Comparison of ENCODE assay signal across 15 cellular contexts in the genomic region with DNA sequence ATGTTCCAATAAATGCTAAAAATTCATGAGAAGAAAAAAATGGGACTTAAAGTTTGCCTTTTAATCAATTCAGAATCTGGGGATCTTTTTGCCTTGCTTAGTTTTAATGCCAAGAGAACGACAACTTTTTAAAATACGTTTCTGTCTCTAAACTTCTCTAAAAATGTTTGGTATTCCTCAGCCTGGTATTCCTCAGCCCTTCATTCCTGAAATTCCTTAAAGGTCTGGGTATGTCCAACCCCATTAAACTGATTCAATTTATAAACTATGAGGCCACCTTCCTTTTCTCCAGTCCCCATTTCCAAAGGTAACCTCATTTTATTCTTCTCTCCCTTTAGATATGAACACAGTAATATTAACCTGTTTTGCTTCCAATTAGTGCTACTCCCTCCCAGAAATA. TPM values are rescaled to one million over a fixed set of nuclear protein-coding genes. Genes with fewer than 3 reads are reported as not detected.
DNase-seq lines count a peak whose midpoint lies in the region; ATAC-seq and TF ChIP-seq lines count a peak whose summit lies in the region.
"Had no signal": no experiment of that assay in that cellular context is flagged by ENCODE, and none has a peak within 500 bp of the region (broad histone marks: within the 10 kb centered on the region; RNA-seq: fewer than 3 reads in every experiment).

No MANE protein-coding gene starts in this region.

- H3K4me1 Mint-ChIP-seq in activated T-cell treated with anti-CD3 and anti-CD28 coated beads, Interleukin-2, amount 50 U/mL, for 24 hours (ENCODE audit: low read depth): peaks cover 24% of the 10 kb centered on the region
- peaks cover 21% of the 10 kb centered on the region for H3K4me1 Mint-ChIP-seq in activated T-cell treated with anti-CD3 and anti-CD28 coated beads, Interleukin-2, amount 50 U/mL, for 72 hours (ENCODE audit: low read depth)

- H3K27me3 ChIP-seq in RWPE2 (ENCODE audit: insufficient read depth, poor library complexity, severe bottlenecking) (no peaks in the 10 kb centered on the region), esophagus muscularis mucosa (no peaks in the 10 kb centered on the region), sigmoid colon (no peaks in the 10 kb centered on the region), right lobe of liver (no peaks in the 10 kb centered on the region)

- TF ChIP-seq CTCF in RWPE2 (IDR thresholded peaks at IDR 0.05; ENCODE audit: poor library complexity, severe bottlenecking): no peak
- TF ChIP-seq CTCF in esophagus muscularis mucosa (IDR thresholded peaks at IDR 0.05): no peak
- TF ChIP-seq CTCF in sigmoid colon (IDR thresholded peaks at IDR 0.05): no peak
- no peak for TF ChIP-seq CTCF in right lobe of liver (IDR thresholded peaks at IDR 0.05)

- H3K4me3 ChIP-seq in RWPE2 (ENCODE audit: severe bottlenecking) (no peak overlapping the region), esophagus muscularis mucosa (no peak overlapping the region), sigmoid colon (no peak overlapping the region), right lobe of liver (no peak overlapping the region)

- H3K27me3 Mint-ChIP-seq in activated T-cell treated with anti-CD3 and anti-CD28 coated beads, Interleukin-2, amount 50 U/mL, for 24 hours: no peaks in the 10 kb centered on the region
- no peaks in the 10 kb centered on the region for H3K27me3 Mint-ChIP-seq in activated T-cell treated with anti-CD3 and anti-CD28 coated beads, Interleukin-2, amount 50 U/mL, for 72 hours (ENCODE audit: low read depth)
- H3K27me3 Mint-ChIP-seq: activated naive CD4-positive, alpha-beta T cell treated with anti-CD3 and anti-CD28 coated beads, Interleukin-2, amount 10 ng/mL, durations not matched to agents 7 days and 5 days; natural killer cell treated with Interleukin-12 subunit alpha and Interleukin-12 subunit beta and Interleukin-15 and Interleukin-18, amount 100 ng/mL, for 72 hours; stimulated activated memory B cell treated with anti-CD40 and anti-IgM and Interleukin-4, amounts not matched to agents 10 μg/mL and 1 μg/mL and 100 μg/mL, for 72 hours had no signal

- TF ChIP-seq POLR2A in esophagus muscularis mucosa (IDR thresholded peaks at IDR 0.05; ENCODE audit: low read depth) (no peak), sigmoid colon (IDR thresholded peaks at IDR 0.05) (no peak), right lobe of liver (IDR thresholded peaks at IDR 0.05) (no peak)

- WGBS in esophagus muscularis mucosa: 61% methylated on average over 2 of the region's 2 CpGs
- 90 to 93% methylated on average over 2 of the region's 2 CpGs for WGBS in sigmoid colon, 2 donors
- 91% methylated on average over 2 of the region's 2 CpGs for WGBS in right lobe of liver (ENCODE audit: insufficient coverage, low coverage, low lambda C conversion rate, missing lambda C conversion rate)

- no peaks in the 10 kb centered on the region for H3K9me3 Mint-ChIP-seq in activated T-cell treated with anti-CD3 and anti-CD28 coated beads, Interleukin-2, amount 50 U/mL, for 24 hours
- no peaks in the 10 kb centered on the region for H3K9me3 Mint-ChIP-seq in activated T-cell treated with anti-CD3 and anti-CD28 coated beads, Interleukin-2, amount 50 U/mL, for 72 hours
- H3K9me3 Mint-ChIP-seq: activated naive CD4-positive, alpha-beta T cell treated with anti-CD3 and anti-CD28 coated beads, Interleukin-2, amount 10 ng/mL, durations not matched to agents 7 days and 5 days; natural killer cell treated with Interleukin-12 subunit alpha and Interleukin-12 subunit beta and Interleukin-15 and Interleukin-18, amount 100 ng/mL, for 72 hours; stimulated activated memory B cell treated with anti-CD40 and anti-IgM and Interleukin-4, amounts not matched to agents 10 μg/mL and 1 μg/mL and 100 μg/mL, for 72 hours had no signal

- H3K27ac ChIP-seq in RWPE2 (ENCODE audit: poor library complexity, severe bottlenecking): peak overlapping the region; percentile 77
- peak overlapping the region; percentile 26 to 55 (median 49) for H3K27ac ChIP-seq in esophagus muscularis mucosa (replicated peaks in 1 of 4)
- H3K27ac ChIP-seq in sigmoid colon: peak overlapping the region; percentile 49 to 62 (median 59)
- H3K27ac ChIP-seq in right lobe of liver: no peak overlapping the region
- H3K27ac ChIP-seq: 22Rv1 had no signal

- intact Hi-C loops in esophagus muscularis mucosa (cut with DNase I): no loop called here
- intact Hi-C loops in sigmoid colon (cut with DNase I): no loop called here
- intact Hi-C loops in right lobe of liver (cut with DNase I): loop anchor here in 1 of 2 donors (5.0 kb wide), 1 partner anchor 49 kb away; no protein-coding TSS in a partner anchor

- no peak for DNase-seq in activated T-cell treated with anti-CD3 and anti-CD28 coated beads, Interleukin-2, amount 50 U/mL, for 24 hours
- no peak for DNase-seq in activated T-cell treated with anti-CD3 and anti-CD28 coated beads, Interleukin-2, amount 50 U/mL, for 72 hours
- no peak for DNase-seq in RWPE2 (ENCODE audit: low spot score)
- no peak for DNase-seq in esophagus muscularis mucosa (ENCODE audit: extremely low spot score)
- DNase-seq in sigmoid colon: no peak
- no peak for DNase-seq in C1 segment of cervical spinal cord (lab: John Stamatoyannopoulos, UW)
- no peak for DNase-seq in DMS 273 (lab: John Stamatoyannopoulos, UW; ENCODE audit: unreplicated experiment)
- DNase-seq in right lobe of liver: no peak
- DNase-seq: activated naive CD4-positive, alpha-beta T cell treated with anti-CD3 and anti-CD28 coated beads, Interleukin-2, amount 10 ng/mL, durations not matched to agents 7 days and 5 days; cerebellar nuclear complex; hippocampal formation; left ventricle myocardium superior had no signal

- no peaks in the 10 kb centered on the region for H3K9me3 ChIP-seq in RWPE2 (ENCODE audit: severe bottlenecking)
- H3K9me3 ChIP-seq in esophagus muscularis mucosa: no peaks in the 10 kb centered on the region
- H3K9me3 ChIP-seq in sigmoid colon: no peaks in the 10 kb centered on the region
- H3K9me3 ChIP-seq in right lobe of liver: no peaks in the 10 kb centered on the region

- H3K4me3 Mint-ChIP-seq in activated T-cell treated with anti-CD3 and anti-CD28 coated beads, Interleukin-2, amount 50 U/mL, for 24 hours: no peak overlapping the region
- H3K4me3 Mint-ChIP-seq in activated T-cell treated with anti-CD3 and anti-CD28 coated beads, Interleukin-2, amount 50 U/mL, for 72 hours: no peak overlapping the region
- H3K4me3 Mint-ChIP-seq: activated naive CD4-positive, alpha-beta T cell treated with anti-CD3 and anti-CD28 coated beads, Interleukin-2, amount 10 ng/mL, durations not matched to agents 7 days and 5 days; natural killer cell treated with Interleukin-12 subunit alpha and Interleukin-12 subunit beta and Interleukin-15 and Interleukin-18, amount 100 ng/mL, for 72 hours; stimulated activated memory B cell treated with anti-CD40 and anti-IgM and Interleukin-4, amounts not matched to agents 10 μg/mL and 1 μg/mL and 100 μg/mL, for 72 hours had no signal

- H3K36me3 ChIP-seq in RWPE2 (ENCODE audit: low read depth) (peaks cover 75% of the 10 kb centered on the region), esophagus muscularis mucosa (peaks cover 5 to 33% (median 22%) of the 10 kb centered on the region in 4 donors), sigmoid colon (peaks cover 0 to 24% (median 4%) of the 10 kb centered on the region in 4 donors), right lobe of liver (peaks cover 0 to 18% (median under 1%) of the 10 kb centered on the region in 4 donors)

- peaks cover 91% of the 10 kb centered on the region for H3K36me3 Mint-ChIP-seq in activated T-cell treated with anti-CD3 and anti-CD28 coated beads, Interleukin-2, amount 50 U/mL, for 24 hours (ENCODE audit: low read depth)
- H3K36me3 Mint-ChIP-seq in activated T-cell treated with anti-CD3 and anti-CD28 coated beads, Interleukin-2, amount 50 U/mL, for 72 hours (ENCODE audit: insufficient read depth in 2 of 2): peaks cover 5 to 32% of the 10 kb centered on the region in 2 donors

- peaks cover 31% of the 10 kb centered on the region for H3K4me1 ChIP-seq in RWPE2 (ENCODE audit: insufficient read depth, poor library complexity, severe bottlenecking)
- peaks cover 25 to 55% (median 43%) of the 10 kb centered on the region in 4 donors for H3K4me1 ChIP-seq in esophagus muscularis mucosa
- peaks cover 0 to 41% (median 36%) of the 10 kb centered on the region in 4 donors for H3K4me1 ChIP-seq in sigmoid colon
- H3K4me1 ChIP-seq in right lobe of liver: peaks cover 0 to 15% (median 7%) of the 10 kb centered on the region in 4 donors

- no peak for ATAC-seq in activated T-cell treated with anti-CD3 and anti-CD28 coated beads, Interleukin-2, amount 50 U/mL, for 72 hours (replicated peaks in 1 of 2)
- ATAC-seq in RWPE2 (ENCODE audit: low read depth): no peak
- ATAC-seq in right lobe of liver: no peak
- ATAC-seq: natural killer cell treated with Interleukin-12 subunit alpha and Interleukin-12 subunit beta and Interleukin-15 and Interleukin-18, amount 100 ng/mL, for 72 hours; stimulated activated memory B cell treated with anti-CD40 and anti-IgM and Interleukin-4, amounts not matched to agents 10 μg/mL and 1 μg/mL and 100 μg/mL, for 72 hours had no signal

- no peak for TF ChIP-seq EP300 in esophagus muscularis mucosa (IDR thresholded peaks at IDR 0.05)
- TF ChIP-seq EP300 in sigmoid colon (IDR thresholded peaks at IDR 0.05): no peak

- H3K27ac Mint-ChIP-seq in activated T-cell treated with anti-CD3 and anti-CD28 coated beads, Interleukin-2, amount 50 U/mL, for 24 hours: peak overlapping the region; percentile 85
- H3K27ac Mint-ChIP-seq in activated T-cell treated with anti-CD3 and anti-CD28 coated beads, Interleukin-2, amount 50 U/mL, for 72 hours: no peak overlapping the region
- H3K27ac Mint-ChIP-seq: natural killer cell treated with Interleukin-12 subunit alpha and Interleukin-12 subunit beta and Interleukin-15 and Interleukin-18, amount 100 ng/mL, for 72 hours; stimulated activated memory B cell treated with anti-CD40 and anti-IgM and Interleukin-4, amounts not matched to agents 10 μg/mL and 1 μg/mL and 100 μg/mL, for 72 hours had no signal

RNA-seq across cellular contexts. Expression of a gene that starts 16.6 kb away (rescaled TPM):
- total RNA-seq in activated T-cell treated with anti-CD3 and anti-CD28 coated beads, Interleukin-2, amount 50 U/mL, for 72 hours: 10 to 100 TPM; 54.2 to 67.0 TPM
- total RNA-seq in esophagus muscularis mucosa: 10 to 100 TPM; 14.7 to 26.6 (median 17.3) TPM
- total RNA-seq in sigmoid colon: 1 to 10 TPM; 3.6 to 8.8 (median 4.8) TPM
- polyA plus RNA-seq in sigmoid colon: 10 to 100 TPM in 1 of 3 donors, 1 to 10 TPM in 2; 4.6 to 13.4 (median 5.4) TPM
- total RNA-seq in right lobe of liver: 1 to 10 TPM; 1.8 to 8.4 (median 3.5) TPM

RNA-seq across cellular contexts. Expression of a gene that starts 36.3 kb away (rescaled TPM):
- total RNA-seq in activated T-cell treated with anti-CD3 and anti-CD28 coated beads, Interleukin-2, amount 50 U/mL, for 72 hours: 1 to 10 TPM; 1.4 to 2.3 TPM
- total RNA-seq in esophagus muscularis mucosa (10 to 100 TPM; 39.9 to 90.1 (median 54.4) TPM), sigmoid colon (10 to 100 TPM; 11.0 to 29.1 (median 16.5) TPM), right lobe of liver (1 to 10 TPM in 4 of 6 experiments, under 1 TPM in 2; 0.55 to 3.4 (median 2.3) TPM)
- 10 to 100 TPM in 2 of 3 donors, 1 to 10 TPM in 1; 8.8 to 15.0 (median 11.4) TPM for polyA plus RNA-seq in sigmoid colon

RNA-seq across cellular contexts. Expression of a gene that starts 55.3 kb away (rescaled TPM):
- total RNA-seq in activated T-cell treated with anti-CD3 and anti-CD28 coated beads, Interleukin-2, amount 50 U/mL, for 72 hours: 100 to 1,000 TPM; 110 to 139 TPM
- total RNA-seq in esophagus muscularis mucosa: 10 to 100 TPM; 40.3 to 60.6 (median 52.9) TPM
- total RNA-seq in sigmoid colon: 10 to 100 TPM; 28.5 to 51.2 (median 40.5) TPM
- polyA plus RNA-seq in sigmoid colon: 10 to 100 TPM; 13.8 to 25.4 (median 14.1) TPM
- 10 to 100 TPM; 11.1 to 21.7 (median 19.4) TPM for total RNA-seq in right lobe of liver

Comparison
In these comparisons a context has a peak if more than half of its experiments do, and no peak if none do; other contexts are left out.
1. H3K27ac ChIP-seq: peak in RWPE2 (single experiment), esophagus muscularis mucosa (4 of 4) and sigmoid colon (4 of 4); none in right lobe of liver (0 of 3).